Comparison of ENCODE assay signal across 23 cellular contexts in genomic region chr9:81791076-81791475, GRCh38.
"Had no signal": no experiment of that assay in that cellular context is flagged by ENCODE, and none has a peak within 500 bp of the region (broad histone marks: within the 10 kb centered on the region; RNA-seq: fewer than 3 reads in every experiment).

No MANE protein-coding gene starts in this region.

- H3K27ac ChIP-seq: brain microvascular endothelial cell, coronary artery, dorsolateral prefrontal cortex had no signal

- H3K36me3 ChIP-seq: brain microvascular endothelial cell had no signal

- DNase-seq: activated CD4-positive, alpha-beta T cell treated with anti-CD3 and anti-CD28 coated beads for 48 hours; activated CD4-positive, alpha-beta T cell treated with anti-CD3 and anti-CD28 coated beads, Interleukin-2, amount 50 U/mL, for 1 hour; activated CD4-positive, alpha-beta T cell treated with anti-CD3 and anti-CD28 coated beads, Interleukin-2, amount 50 U/mL, for 48 hours; activated CD8-positive, alpha-beta memory T cell treated with anti-CD3 and anti-CD28 coated beads for 24 hours; activated CD8-positive, alpha-beta T cell treated with anti-CD3 and anti-CD28 coated beads for 36 hours; activated effector memory CD4-positive, alpha-beta T cell treated with Interleukin-2 at 50 U/mL for 16 hours; activated gamma-delta T cell treated with Interleukin-2 at 50 U/mL for 16 hours; activated naive CD4-positive, alpha-beta T cell treated with anti-CD3 and anti-CD28 coated beads, Interleukin-2, amount 50 U/mL, for 16 hours; activated naive CD4-positive, alpha-beta T cell treated with Interleukin-2 at 50 U/mL for 16 hours; activated T-cell treated with anti-CD3 and anti-CD28 coated beads, Interleukin-2, amount 50 U/mL, for 4 hours; amniotic stem cell; anterior cingulate cortex; brain microvascular endothelial cell; dorsolateral prefrontal cortex; effector memory CD4-positive, alpha-beta T cell; endodermal cell; foreskin fibroblast; head of caudate nucleus; T-helper 2 cell had no signal

- H3K4me3 ChIP-seq: coronary artery, dorsolateral prefrontal cortex had no signal

- ATAC-seq: activated CD8-positive, alpha-beta T cell treated with anti-CD3 and anti-CD28 coated beads for 36 hours; activated T-cell treated with anti-CD3 and anti-CD28 coated beads, Interleukin-2, amount 50 U/mL, for 4 hours; activated T-helper 17 cell treated with anti-CD3 and anti-CD28 coated beads, Interleukin-2, amount 50 U/mL, for 72 hours; esophagus mucosa; WTC11 had no signal

- H3K27me3 ChIP-seq: brain microvascular endothelial cell had no signal
